21 cellular contexts compared by ENCODE assay signal in the genomic region with DNA sequence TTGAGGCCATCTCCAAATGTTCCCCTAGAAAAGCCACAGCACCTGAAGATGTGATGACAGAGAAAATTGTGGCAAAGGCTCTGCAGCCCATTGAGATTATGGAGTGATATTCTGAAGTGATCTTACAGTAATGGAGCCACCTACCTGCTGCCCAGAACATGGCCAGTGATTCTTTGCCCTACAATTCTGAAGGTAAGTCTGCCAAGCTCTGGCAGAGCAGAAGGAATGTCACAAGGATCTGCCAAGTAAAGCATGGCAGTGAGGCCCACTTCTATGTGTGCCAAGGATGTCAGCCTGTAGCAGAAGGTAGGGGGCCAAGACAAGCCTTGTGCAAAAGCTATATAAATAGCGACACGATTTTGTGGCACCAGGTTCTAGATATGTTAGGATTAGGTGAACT.
A peak's percentile ranks its signal among the peaks of the same experiment; 100 is the strongest.
DNase-seq lines count a peak whose midpoint lies in the region; ATAC-seq and TF ChIP-seq lines count a peak whose summit lies in the region.
"Had no signal": no experiment of that assay in that cellular context is flagged by ENCODE, and none has a peak within 500 bp of the region (broad histone marks: within the 10 kb centered on the region; RNA-seq: fewer than 3 reads in every experiment).

No MANE protein-coding gene starts in this region.

- no peak overlapping the region for H3K4me3 ChIP-seq in epithelial cell of proximal tubule (ENCODE audit: low read depth, low read length)
- H3K4me3 ChIP-seq in gastrocnemius medialis = no peak overlapping the region
- H3K4me3 ChIP-seq in uterus = no peak overlapping the region
- H3K4me3 ChIP-seq: GM23248 had no signal

- H3K27ac ChIP-seq in gastrocnemius medialis = no peak overlapping the region
- H3K27ac ChIP-seq in uterus = no peak overlapping the region
- H3K27ac ChIP-seq: GM23248, KMS-11 had no signal

- H3K36me3 ChIP-seq in gastrocnemius medialis (no peaks in the 10 kb centered on the region), uterus (no peaks in the 10 kb centered on the region)

- DNase-seq in DMS53 (lab: John Stamatoyannopoulos, UW) = peak; percentile 0
- DNase-seq in DMS53 treated with DMSO at 0.1 percent for 48 hours (lab: John Stamatoyannopoulos, UW; ENCODE audit: unreplicated experiment) = no peak
- peak; percentile 35 for DNase-seq in astrocyte of the hippocampus (ENCODE audit: low read depth, low spot score)
- no peak for DNase-seq in epithelial cell of proximal tubule (ENCODE audit: low read depth)
- DNase-seq in gastrocnemius medialis = no peak
- no peak for DNase-seq in uterus
- no peak for DNase-seq in SHP77 treated with DMSO at 0.1 percent for 48 hours (lab: John Stamatoyannopoulos, UW)
- DNase-seq: 8988T; CD4-positive, CD25-positive, alpha-beta regulatory T cell; COR-L47; GM23248; HCEC 1CT; MM.1S; NCI-H1092; NCI-H1436 treated with DMSO at 0.1 percent for 48 hours; NCI-H2029 treated with DMSO at 0.1 percent for 48 hours; NCI-H2171; NCI-H69 had no signal

- H3K9me3 ChIP-seq in gastrocnemius medialis (no peaks in the 10 kb centered on the region), uterus (no peaks in the 10 kb centered on the region)

- peak; percentile 22 for TF ChIP-seq CTCF in epithelial cell of proximal tubule (conservative IDR thresholded peaks at IDR 0.05; ENCODE audit: low read depth, low read length)
- no peak for TF ChIP-seq CTCF in gastrocnemius medialis (IDR thresholded peaks at IDR 0.05 in 4 of 5, conservative IDR thresholded peaks at IDR 0.05 in 1 of 5)
- TF ChIP-seq CTCF in uterus (IDR thresholded peaks at IDR 0.05) = no peak

- H3K27me3 ChIP-seq in gastrocnemius medialis (no peaks in the 10 kb centered on the region), uterus (no peaks in the 10 kb centered on the region)

- in situ Hi-C loops in gastrocnemius medialis (cut with MboI; ENCODE audit: low sequenced_read_pairs in 4 of 4) = no loop called here

- ATAC-seq in gastrocnemius medialis = peak; percentile 46 to 72
- ATAC-seq in HG02759 (IDR thresholded peaks at IDR 0.05; ENCODE audit: unreplicated experiment) = no peak
- ATAC-seq: Panc1 had no signal

- H3K4me1 ChIP-seq in gastrocnemius medialis = peaks cover 0 to 4% of the 10 kb centered on the region in 2 donors
- no peaks in the 10 kb centered on the region for H3K4me1 ChIP-seq in uterus

- intact Hi-C loops in gastrocnemius medialis (cut with DNase I; ENCODE audit: low total_unique reads) (no loop called here), uterus (cut with DNase I; ENCODE audit: low total_unique reads) (no loop called here)

- no peak for TF ChIP-seq POLR2A in gastrocnemius medialis (IDR thresholded peaks at IDR 0.05)
- TF ChIP-seq POLR2A in uterus (IDR thresholded peaks at IDR 0.05) = no peak

Comparison
In these comparisons a context has a peak if more than half of its experiments do, and no peak if none do; other contexts are left out.
1. DNase-seq: peak in DMS53 (single experiment) and astrocyte of the hippocampus (single experiment); none in DMS53 treated with DMSO at 0.1 percent for 48 hours (single experiment), epithelial cell of proximal tubule (single experiment), gastrocnemius medialis (0 of 2), uterus (0 of 2) and SHP77 treated with DMSO at 0.1 percent for 48 hours (single experiment).